In the genomic region with DNA sequence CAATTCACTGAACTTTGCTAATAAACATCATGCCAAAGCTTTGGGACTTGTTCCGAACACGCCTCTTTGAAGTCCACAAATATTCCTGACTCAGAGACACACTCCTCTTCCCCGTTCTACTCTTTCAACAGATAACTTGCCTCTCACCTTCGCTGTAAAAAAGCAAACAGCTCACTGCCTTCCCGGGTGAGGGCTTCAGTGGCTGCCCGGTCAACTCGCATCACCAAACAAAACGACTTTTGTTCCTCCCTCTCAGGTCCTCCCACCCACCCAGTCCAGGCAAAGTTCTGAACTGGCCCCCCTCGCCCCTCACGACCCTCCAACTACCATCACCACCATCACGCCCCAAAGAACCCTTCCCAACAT, we compare ENCODE assay signal across 9 cellular contexts. TPM values are rescaled to one million over a fixed set of nuclear protein-coding genes. Genes with fewer than 3 reads are reported as not detected.
A peak's percentile ranks its signal among the peaks of the same experiment; 100 is the strongest.
DNase-seq lines count a peak whose midpoint lies in the region; ATAC-seq and TF ChIP-seq lines count a peak whose summit lies in the region.
"Had no signal": no experiment of that assay in that cellular context is flagged by ENCODE, and none has a peak within 500 bp of the region (broad histone marks: within the 10 kb centered on the region; RNA-seq: fewer than 3 reads in every experiment).

No MANE protein-coding gene starts in this region.

- H3F3A ChIP-seq in Loucy (ENCODE audit: low read depth), result no peaks in the 10 kb centered on the region

- DNase-seq in CD4-positive, alpha-beta T cell, result no peak
- DNase-seq in NCI-H2196 treated with DMSO at 0.1 percent for 48 hours (lab: John Stamatoyannopoulos, UW; ENCODE audit: unreplicated experiment), result no peak
- no peak for DNase-seq in activated gamma-delta T cell (lab: John Stamatoyannopoulos, UW)

- no peak overlapping the region for H3K9ac ChIP-seq in Loucy (ENCODE audit: low read depth, low read length, poor library complexity, severe bottlenecking)
- H3K9ac ChIP-seq in muscle layer of colon (ENCODE audit: low read length), result peak overlapping the region; percentile 51

- H3K27ac Mint-ChIP-seq in CD4-positive, alpha-beta T cell, result no peak overlapping the region

- H3K27me3 Mint-ChIP-seq in CD4-positive, alpha-beta T cell, result peaks cover 86% of the 10 kb centered on the region

- TF ChIP-seq CTCF in CD4-positive, alpha-beta T cell (IDR thresholded peaks at IDR 0.05), result no peak
- TF ChIP-seq CTCF in Loucy (conservative IDR thresholded peaks at IDR 0.05; ENCODE audit: low read length), result no peak

- H3K27me3 ChIP-seq in CD4-positive, alpha-beta T cell (ENCODE audit: control insufficient read depth, insufficient read depth, low read length), result peaks cover 73% of the 10 kb centered on the region
- H3K27me3 ChIP-seq in Loucy (ENCODE audit: insufficient read depth, low read length, poor library complexity, severe bottlenecking), result peaks cover 8% of the 10 kb centered on the region
- H3K27me3 ChIP-seq in muscle layer of colon (ENCODE audit: control insufficient read depth in 1 of 2, insufficient read depth in 2 of 2, low read length in 2 of 2), result no peaks in the 10 kb centered on the region

- H3K4me1 ChIP-seq in Loucy (ENCODE audit: insufficient read depth, low read length, poor library complexity, severe bottlenecking) (peaks cover 5% of the 10 kb centered on the region), muscle layer of colon (ENCODE audit: insufficient read depth, low read length) (peaks cover 44% of the 10 kb centered on the region)

- H3K4me1 Mint-ChIP-seq in CD4-positive, alpha-beta T cell (ENCODE audit: low read depth), result peaks cover 32% of the 10 kb centered on the region

- POLR2A ChIA-PET in CD4-positive, alpha-beta T cell (lab: Charles Lee), result no interaction called here

- no peak for ATAC-seq in CD4-positive, alpha-beta T cell (ENCODE audit: poor library complexity)
- ATAC-seq in HG03095 (IDR thresholded peaks at IDR 0.05; ENCODE audit: unreplicated experiment) (no peak), GM21423 (IDR thresholded peaks at IDR 0.05; ENCODE audit: unreplicated experiment) (no peak)

- H3K36me3 ChIP-seq in Loucy (ENCODE audit: insufficient read depth, low read length), result no peaks in the 10 kb centered on the region
- peaks cover 9% of the 10 kb centered on the region for H3K36me3 ChIP-seq in muscle layer of colon (ENCODE audit: insufficient read depth, low read length)

- peak overlapping the region; percentile 75 for H3K4me3 ChIP-seq in Loucy (ENCODE audit: low read length, poor library complexity, severe bottlenecking)
- peak overlapping the region; percentile 51 to 92 for H3K4me3 ChIP-seq in muscle layer of colon (ENCODE audit: low read depth in 1 of 2, low read length in 2 of 2)

- intact Hi-C loops in CD4-positive, alpha-beta T cell (cut with DNase I, micrococcal nuclease), result no loop called here

- peak overlapping the region; percentile 87; the same call in 1 of the 2 replicates for H2AFZ ChIP-seq in Loucy (ENCODE audit: low read length)

- H3K79me2 ChIP-seq in Loucy (ENCODE audit: insufficient read depth, low read length), result no peaks in the 10 kb centered on the region

- H3K9me2 ChIP-seq in Loucy (replicated peaks; ENCODE audit: low read depth, low read length), result no peaks in the 10 kb centered on the region

- CTCF ChIA-PET in CD4-positive, alpha-beta T cell (lab: Charles Lee), result no interaction called here

- no peaks in the 10 kb centered on the region for H3K36me3 Mint-ChIP-seq in CD4-positive, alpha-beta T cell (ENCODE audit: low read depth)

- no peak overlapping the region for H3K27ac ChIP-seq in CD4-positive, alpha-beta T cell (ENCODE audit: low read depth, low read length)
- H3K27ac ChIP-seq in cingulate gyrus (ENCODE audit: low read depth, low read length) (peak overlapping the region; percentile 62), muscle layer of colon (ENCODE audit: low read depth, low read length) (peak overlapping the region; percentile 96)

- no peaks in the 10 kb centered on the region for H3K9me3 Mint-ChIP-seq in CD4-positive, alpha-beta T cell

- H3K4me2 ChIP-seq in Loucy (ENCODE audit: low read depth, low read length, poor library complexity, severe bottlenecking), result peak overlapping the region; percentile 69

- no peaks in the 10 kb centered on the region for H3K9me3 ChIP-seq in CD4-positive, alpha-beta T cell (ENCODE audit: control insufficient read depth, low read length)
- H3K9me3 ChIP-seq in Loucy (ENCODE audit: insufficient read depth, low read depth, low read length) (no peaks in the 10 kb centered on the region), muscle layer of colon (ENCODE audit: low read length) (no peaks in the 10 kb centered on the region)

- peak overlapping the region; percentile 15 for H3K4me3 Mint-ChIP-seq in CD4-positive, alpha-beta T cell

- no peaks in the 10 kb centered on the region for H4K20me1 ChIP-seq in Loucy (ENCODE audit: insufficient read depth, low read length, poor library complexity, severe bottlenecking)

RNA-seq across cellular contexts. Expression of a gene that starts 0.5 kb away (rescaled TPM):
- total RNA-seq in CD4-positive, alpha-beta T cell, result not detected
- total RNA-seq: mononuclear cell had no signal
